In the genomic region with DNA sequence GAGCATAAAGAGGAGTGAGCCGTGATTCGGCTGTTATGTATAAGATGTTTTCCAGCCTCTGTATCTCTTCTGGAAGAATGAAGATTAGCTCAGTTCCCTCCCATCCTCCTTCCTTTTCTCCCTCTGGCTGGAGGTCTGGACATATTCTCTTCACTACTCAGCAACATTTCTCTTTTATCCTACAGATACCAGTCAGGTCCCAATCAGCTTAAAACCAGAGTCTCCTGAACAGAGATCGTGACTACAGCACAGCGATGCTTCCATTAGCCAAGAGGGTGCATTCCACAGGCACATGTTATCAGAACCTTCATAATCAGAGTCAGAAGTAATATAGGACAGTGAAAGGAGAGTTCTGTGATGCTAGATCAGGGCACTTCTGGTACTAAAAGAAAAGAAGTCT, we compare ENCODE assay signal across 18 cellular contexts.
DNase-seq lines count a peak whose midpoint lies in the region; ATAC-seq, FAIRE-seq and TF ChIP-seq lines count a peak whose summit lies in the region.
"Had no signal": no experiment of that assay in that cellular context is flagged by ENCODE, and none has a peak within 500 bp of the region (broad histone marks: within the 10 kb centered on the region; RNA-seq: fewer than 3 reads in every experiment).

No MANE protein-coding gene starts in this region.

- H3K4me1 Mint-ChIP-seq in GM23338 (no peaks in the 10 kb centered on the region), mesothelial cell of epicardium (peaks cover 31% of the 10 kb centered on the region)
- H3K4me1 Mint-ChIP-seq in activated naive CD8-positive, alpha-beta T cell treated with anti-CD3 and anti-CD28 coated beads for 36 hours: no peaks in the 10 kb centered on the region
- H3K4me1 Mint-ChIP-seq: B cell, H9 had no signal

- H3K4me1 ChIP-seq in GM23338 (ENCODE audit: insufficient read depth): no peaks in the 10 kb centered on the region
- H3K4me1 ChIP-seq: BLaER1 treated with 17β-estradiol and CSF1 and Interleukin-3, amounts not matched to agents 10 nM and 100 nM had no signal

- H3K4me3 ChIP-seq in GM23338 (no peak overlapping the region), fibroblast of pulmonary artery (replicated peaks; ENCODE audit: low read depth, low read length) (no peak overlapping the region)
- H3K4me3 ChIP-seq: BLaER1 treated with 17β-estradiol and CSF1 and Interleukin-3, amounts not matched to agents 10 nM and 100 nM had no signal

- ATAC-seq in GM23338 (no peak), HG03571 (IDR thresholded peaks at IDR 0.05; ENCODE audit: unreplicated experiment) (no peak)
- ATAC-seq: CD8-positive, alpha-beta T cell had no signal

- H3K27ac Mint-ChIP-seq in GM23338: no peak overlapping the region
- H3K27ac Mint-ChIP-seq in mesothelial cell of epicardium: peak overlapping the region; percentile 70
- H3K27ac Mint-ChIP-seq in activated naive CD8-positive, alpha-beta T cell treated with anti-CD3 and anti-CD28 coated beads for 36 hours: no peak overlapping the region
- H3K27ac Mint-ChIP-seq: B cell; CD8-positive, alpha-beta T cell; H9 had no signal

- no peaks in the 10 kb centered on the region for H3F3A ChIP-seq in GM23338 (replicated peaks; ENCODE audit: low read depth)

- H3K27me3 ChIP-seq in GM23338 (ENCODE audit: insufficient read depth): no peaks in the 10 kb centered on the region
- H3K27me3 ChIP-seq: BLaER1 treated with 17β-estradiol and CSF1 and Interleukin-3, amounts not matched to agents 10 nM and 100 nM had no signal

- no peak overlapping the region for H3K27ac ChIP-seq in GM23338 (ENCODE audit: low read depth)
- H3K27ac ChIP-seq: BLaER1 treated with 17β-estradiol and CSF1 and Interleukin-3, amounts not matched to agents 10 nM and 100 nM had no signal

- TF ChIP-seq CTCF in D721Med (IDR thresholded peaks at IDR 0.05; ENCODE audit: insufficient read depth, missing control alignments) (no peak), GM23338 (conservative IDR thresholded peaks at IDR 0.05; ENCODE audit: low read depth in 2 of 2) (no peak), fibroblast of pulmonary artery (IDR thresholded peaks at IDR 0.05; ENCODE audit: low read length, missing control alignments) (no peak), mesothelial cell of epicardium (IDR thresholded peaks at IDR 0.05; ENCODE audit: unreplicated experiment) (no peak)

- H3K36me3 ChIP-seq in GM23338 (ENCODE audit: insufficient read depth): no peaks in the 10 kb centered on the region
- H3K36me3 ChIP-seq: BLaER1 treated with 17β-estradiol and CSF1 and Interleukin-3, amounts not matched to agents 10 nM and 100 nM had no signal

- FAIRE-seq in D721Med (lab: Jason Lieb, UNC): peak; percentile 51
- FAIRE-seq: GM12892, GM18507, H1 had no signal

- H3K79me2 ChIP-seq in GM23338 (replicated peaks; ENCODE audit: insufficient read depth): no peaks in the 10 kb centered on the region

- no peak overlapping the region for H3K4me2 ChIP-seq in GM23338
- H3K4me2 ChIP-seq: BLaER1 treated with 17β-estradiol and CSF1 and Interleukin-3, amounts not matched to agents 10 nM and 100 nM had no signal

- no peaks in the 10 kb centered on the region; the same call in 1 of the 2 replicates for H4K20me1 ChIP-seq in GM23338 (replicated peaks; ENCODE audit: insufficient read depth)
- H4K20me1 ChIP-seq: BLaER1 treated with 17β-estradiol and CSF1 and Interleukin-3, amounts not matched to agents 10 nM and 100 nM had no signal

- peak overlapping the region; percentile 69; the same call in 1 of the 2 replicates for H2AFZ ChIP-seq in GM23338

- H3K36me3 Mint-ChIP-seq in GM23338 (ENCODE audit: low read depth): no peaks in the 10 kb centered on the region
- H3K36me3 Mint-ChIP-seq in mesothelial cell of epicardium: no peaks in the 10 kb centered on the region
- H3K36me3 Mint-ChIP-seq in activated naive CD8-positive, alpha-beta T cell treated with anti-CD3 and anti-CD28 coated beads for 36 hours: no peaks in the 10 kb centered on the region
- H3K36me3 Mint-ChIP-seq: CD8-positive, alpha-beta T cell had no signal

- no peaks in the 10 kb centered on the region; the same call in 2 of the 3 replicates for H3K9me3 Mint-ChIP-seq in GM23338
- H3K9me3 Mint-ChIP-seq in mesothelial cell of epicardium: no peaks in the 10 kb centered on the region
- H3K9me3 Mint-ChIP-seq in activated naive CD8-positive, alpha-beta T cell treated with anti-CD3 and anti-CD28 coated beads for 36 hours: no peaks in the 10 kb centered on the region
- H3K9me3 Mint-ChIP-seq: CD8-positive, alpha-beta T cell; H9 had no signal

- no peaks in the 10 kb centered on the region for H3K27me3 Mint-ChIP-seq in GM23338 (ENCODE audit: insufficient read depth, low read depth, poor library complexity)
- H3K27me3 Mint-ChIP-seq in mesothelial cell of epicardium (ENCODE audit: low read depth): no peaks in the 10 kb centered on the region
- H3K27me3 Mint-ChIP-seq in activated naive CD8-positive, alpha-beta T cell treated with anti-CD3 and anti-CD28 coated beads for 36 hours: peaks cover 6% of the 10 kb centered on the region
- H3K27me3 Mint-ChIP-seq: B cell had no signal

- H3K4me3 Mint-ChIP-seq in GM23338 (no peak overlapping the region), mesothelial cell of epicardium (no peak overlapping the region)
- H3K4me3 Mint-ChIP-seq in activated naive CD8-positive, alpha-beta T cell treated with anti-CD3 and anti-CD28 coated beads for 36 hours: no peak overlapping the region
- H3K4me3 Mint-ChIP-seq: B cell; CD8-positive, alpha-beta T cell; H9 had no signal

- H3K9me2 ChIP-seq in GM23338 (ENCODE audit: insufficient read depth): no peaks in the 10 kb centered on the region

- DNase-seq in D721Med (ENCODE audit: insufficient read length, low spot score): no peak
- DNase-seq in GM23338 (ENCODE audit: low spot score): no peak
- DNase-seq in fibroblast of pulmonary artery (ENCODE audit: low read depth): peak; percentile 3
- no peak for DNase-seq in mesothelial cell of epicardium (ENCODE audit: low spot score in 2 of 2, unreplicated experiment in 2 of 2)
- DNase-seq in DMS153 (lab: John Stamatoyannopoulos, UW): no peak
- DNase-seq in NCI-H1417 (lab: John Stamatoyannopoulos, UW): no peak
- no peak for DNase-seq in activated naive CD8-positive, alpha-beta T cell treated with anti-CD3 and anti-CD28 coated beads for 36 hours
- DNase-seq: Calu3; CD8-positive, alpha-beta T cell; DMS 273 treated with DMSO at 0.1 percent for 48 hours; GDM1; H9 had no signal

TF ChIP-seq in GM23338, 12 proteins besides CTCF, POLR2A, EP300 and RAD21 (continues in another document):
- TF ChIP-seq, protein P1, sequence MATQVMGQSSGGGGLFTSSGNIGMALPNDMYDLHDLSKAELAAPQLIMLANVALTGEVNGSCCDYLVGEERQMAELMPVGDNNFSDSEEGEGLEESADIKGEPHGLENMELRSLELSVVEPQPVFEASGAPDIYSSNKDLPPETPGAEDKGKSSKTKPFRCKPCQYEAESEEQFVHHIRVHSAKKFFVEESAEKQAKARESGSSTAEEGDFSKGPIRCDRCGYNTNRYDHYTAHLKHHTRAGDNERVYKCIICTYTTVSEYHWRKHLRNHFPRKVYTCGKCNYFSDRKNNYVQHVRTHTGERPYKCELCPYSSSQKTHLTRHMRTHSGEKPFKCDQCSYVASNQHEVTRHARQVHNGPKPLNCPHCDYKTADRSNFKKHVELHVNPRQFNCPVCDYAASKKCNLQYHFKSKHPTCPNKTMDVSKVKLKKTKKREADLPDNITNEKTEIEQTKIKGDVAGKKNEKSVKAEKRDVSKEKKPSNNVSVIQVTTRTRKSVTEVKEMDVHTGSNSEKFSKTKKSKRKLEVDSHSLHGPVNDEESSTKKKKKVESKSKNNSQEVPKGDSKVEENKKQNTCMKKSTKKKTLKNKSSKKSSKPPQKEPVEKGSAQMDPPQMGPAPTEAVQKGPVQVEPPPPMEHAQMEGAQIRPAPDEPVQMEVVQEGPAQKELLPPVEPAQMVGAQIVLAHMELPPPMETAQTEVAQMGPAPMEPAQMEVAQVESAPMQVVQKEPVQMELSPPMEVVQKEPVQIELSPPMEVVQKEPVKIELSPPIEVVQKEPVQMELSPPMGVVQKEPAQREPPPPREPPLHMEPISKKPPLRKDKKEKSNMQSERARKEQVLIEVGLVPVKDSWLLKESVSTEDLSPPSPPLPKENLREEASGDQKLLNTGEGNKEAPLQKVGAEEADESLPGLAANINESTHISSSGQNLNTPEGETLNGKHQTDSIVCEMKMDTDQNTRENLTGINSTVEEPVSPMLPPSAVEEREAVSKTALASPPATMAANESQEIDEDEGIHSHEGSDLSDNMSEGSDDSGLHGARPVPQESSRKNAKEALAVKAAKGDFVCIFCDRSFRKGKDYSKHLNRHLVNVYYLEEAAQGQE (IDR thresholded peaks at IDR 0.05; ENCODE audit: unreplicated experiment): no peak
- TF ChIP-seq NANOG (IDR thresholded peaks at IDR 0.05; ENCODE audit: borderline replicate concordance) (no peak), POLR2AphosphoS5 (IDR thresholded peaks at IDR 0.05; ENCODE audit: low read depth) (no peak), JUNB (IDR thresholded peaks at IDR 0.05; ENCODE audit: unreplicated experiment) (no peak), ZNF331 (CRISPR knock-in tag; IDR thresholded peaks at IDR 0.05; ENCODE audit: low read depth) (no peak), CREB1 (CRISPR knock-in tag; IDR thresholded peaks at IDR 0.05; ENCODE audit: low read depth) (no peak)
